In the genomic region with DNA sequence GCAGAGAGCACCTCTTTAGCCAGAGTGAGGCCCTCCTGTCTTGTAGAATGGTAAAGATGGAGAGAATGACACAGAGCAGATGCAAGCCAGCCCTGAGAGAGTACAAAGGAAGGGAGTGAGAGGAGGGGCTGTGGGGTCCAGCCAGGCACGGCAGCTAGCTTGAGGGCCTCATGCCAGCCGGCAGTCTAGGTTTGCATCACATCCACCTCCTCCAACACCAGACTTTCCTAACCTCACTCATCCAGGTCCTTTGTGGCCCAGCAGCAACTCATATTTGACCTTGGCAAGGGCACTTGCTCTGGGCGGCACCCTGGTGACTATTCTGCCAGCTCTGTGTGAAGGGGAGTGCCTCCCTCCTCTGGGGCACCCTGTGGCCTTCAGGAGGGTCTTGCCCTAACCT, we compare ENCODE assay signal across 15 cellular contexts. TPM values are rescaled to one million over a fixed set of nuclear protein-coding genes. Genes with fewer than 3 reads are reported as not detected.
A peak's percentile ranks its signal among the peaks of the same experiment; 100 is the strongest.
DNase-seq lines count a peak whose midpoint lies in the region; ATAC-seq, FAIRE-seq and TF ChIP-seq lines count a peak whose summit lies in the region.
"Had no signal": no experiment of that assay in that cellular context is flagged by ENCODE, and none has a peak within 500 bp of the region (broad histone marks: within the 10 kb centered on the region; RNA-seq: fewer than 3 reads in every experiment).

No MANE protein-coding gene starts in this region.

- H3K27me3 Mint-ChIP-seq in glutamatergic neuron (ENCODE audit: unreplicated experiment): peaks cover 9% of the 10 kb centered on the region
- no peaks in the 10 kb centered on the region for H3K27me3 Mint-ChIP-seq in osteocyte (ENCODE audit: unreplicated experiment)
- H3K27me3 Mint-ChIP-seq: activated T-cell treated with anti-CD3 and anti-CD28 coated beads, Interleukin-2, amount 50 U/mL, for 24 hours had no signal

- peak overlapping the region; percentile 65 for H3K27ac ChIP-seq in RWPE1
- H3K27ac ChIP-seq: neutrophil had no signal

- H3K9me3 Mint-ChIP-seq in glutamatergic neuron (ENCODE audit: unreplicated experiment) (peaks cover 4% of the 10 kb centered on the region), osteocyte (ENCODE audit: unreplicated experiment) (no peaks in the 10 kb centered on the region)
- H3K9me3 Mint-ChIP-seq: activated T-cell treated with anti-CD3 and anti-CD28 coated beads, Interleukin-2, amount 50 U/mL, for 24 hours; CD4-positive, CD25-positive, alpha-beta regulatory T cell had no signal

- no peak for TF ChIP-seq POLR2A in GM12892 (IDR thresholded peaks at IDR 0.05; ENCODE audit: low read depth, low read length)

- POLR2A ChIA-PET in RWPE1 (lab: Yijun Ruan, JAX; ENCODE audit: low non-redundant PET): interaction anchor here (0.6 kb wide), 1 partner anchor 308 kb away, joined by 7 read pairs; no protein-coding TSS in a partner anchor

- peak; percentile 13 for DNase-seq in AG08395 (ENCODE audit: low spot score)
- DNase-seq in RWPE1 (ENCODE audit: low spot score): no peak
- DNase-seq in glutamatergic neuron: no peak
- no peak for DNase-seq in osteocyte (ENCODE audit: extremely low spot score, unreplicated experiment)
- no peak for DNase-seq in SKM-1 treated with dmso at 0.1 percent for 144 hours (lab: John Stamatoyannopoulos, UW; ENCODE audit: unreplicated experiment)
- no peak for DNase-seq in GM12892 (ENCODE audit: insufficient read length)
- DNase-seq: activated T-cell treated with anti-CD3 and anti-CD28 coated beads, Interleukin-2, amount 50 U/mL, for 24 hours; CD4-positive, CD25-positive, alpha-beta regulatory T cell; NCI-H1048; OCI-M1; stimulated activated CD4-positive, alpha-beta T cell treated with anti-CD3 and anti-CD28 coated beads, Interleukin-4, amount 100 ng/mL, for 1 hour had no signal

- CTCF ChIA-PET in RWPE1 (lab: Yijun Ruan, JAX): interaction anchor here (0.7 to 2.7 kb wide), 3 partner anchors 20 to 195 kb away, joined by 3 to 21 read pairs (median 5); partner anchors contain the start of gene ATP2B4

- peak overlapping the region; percentile 93 for H3K27ac Mint-ChIP-seq in glutamatergic neuron (ENCODE audit: unreplicated experiment)
- peak overlapping the region; percentile 66 for H3K27ac Mint-ChIP-seq in osteocyte (ENCODE audit: unreplicated experiment)
- H3K27ac Mint-ChIP-seq: activated T-cell treated with anti-CD3 and anti-CD28 coated beads, Interleukin-2, amount 50 U/mL, for 24 hours had no signal

- TF ChIP-seq CTCF in RWPE1 (conservative IDR thresholded peaks at IDR 0.05; ENCODE audit: low read depth): no peak
- no peak for TF ChIP-seq CTCF in glutamatergic neuron (IDR thresholded peaks at IDR 0.05; ENCODE audit: partially characterized antibody, unreplicated experiment)
- no peak for TF ChIP-seq CTCF in osteocyte (IDR thresholded peaks at IDR 0.05)

- H3K4me3 Mint-ChIP-seq in glutamatergic neuron (ENCODE audit: unreplicated experiment): peak overlapping the region; percentile 72
- H3K4me3 Mint-ChIP-seq in osteocyte (ENCODE audit: unreplicated experiment): no peak overlapping the region
- H3K4me3 Mint-ChIP-seq: activated T-cell treated with anti-CD3 and anti-CD28 coated beads, Interleukin-2, amount 50 U/mL, for 24 hours; CD4-positive, CD25-positive, alpha-beta regulatory T cell had no signal

- FAIRE-seq in GM12892 (lab: Jason Lieb, UNC): no peak

- ATAC-seq in GM19467 (IDR thresholded peaks at IDR 0.05; ENCODE audit: unreplicated experiment) (no peak), HG02588 (IDR thresholded peaks at IDR 0.05; ENCODE audit: unreplicated experiment) (no peak)

- H3K36me3 Mint-ChIP-seq in glutamatergic neuron (ENCODE audit: unreplicated experiment) (no peaks in the 10 kb centered on the region), osteocyte (ENCODE audit: unreplicated experiment) (no peaks in the 10 kb centered on the region)
- H3K36me3 Mint-ChIP-seq: CD4-positive, CD25-positive, alpha-beta regulatory T cell had no signal

- H3K4me1 Mint-ChIP-seq in glutamatergic neuron (ENCODE audit: low read depth, unreplicated experiment) (peaks cover 21% of the 10 kb centered on the region), osteocyte (ENCODE audit: unreplicated experiment) (peaks cover 33% of the 10 kb centered on the region)

RNA-seq across cellular contexts. Expression of gene OPTC, which starts 13.3 kb away (rescaled TPM):
- not detected for total RNA-seq in glutamatergic neuron (ENCODE audit: unreplicated experiment)
- total RNA-seq in osteocyte: not detected in 2 replicates
- polyA plus RNA-seq in GM12892 (2012; ENCODE audit: missing spikeins): not detected
- total RNA-seq: CD4-positive, CD25-positive, alpha-beta regulatory T cell; urinary bladder had no signal
- polyA plus RNA-seq: CD4-positive, CD25-positive, alpha-beta regulatory T cell had no signal

RNA-seq across cellular contexts. Expression of gene PRELP, which starts 31.6 kb away (rescaled TPM):
- total RNA-seq in glutamatergic neuron (ENCODE audit: unreplicated experiment): not detected
- 0.94 and 1.0 TPM in 2 replicates for total RNA-seq in osteocyte
- polyA plus RNA-seq in GM12892 (2012; ENCODE audit: missing spikeins): not detected
- total RNA-seq: CD4-positive, CD25-positive, alpha-beta regulatory T cell had no signal
- polyA plus RNA-seq: CD4-positive, CD25-positive, alpha-beta regulatory T cell had no signal
